In the genomic region with DNA sequence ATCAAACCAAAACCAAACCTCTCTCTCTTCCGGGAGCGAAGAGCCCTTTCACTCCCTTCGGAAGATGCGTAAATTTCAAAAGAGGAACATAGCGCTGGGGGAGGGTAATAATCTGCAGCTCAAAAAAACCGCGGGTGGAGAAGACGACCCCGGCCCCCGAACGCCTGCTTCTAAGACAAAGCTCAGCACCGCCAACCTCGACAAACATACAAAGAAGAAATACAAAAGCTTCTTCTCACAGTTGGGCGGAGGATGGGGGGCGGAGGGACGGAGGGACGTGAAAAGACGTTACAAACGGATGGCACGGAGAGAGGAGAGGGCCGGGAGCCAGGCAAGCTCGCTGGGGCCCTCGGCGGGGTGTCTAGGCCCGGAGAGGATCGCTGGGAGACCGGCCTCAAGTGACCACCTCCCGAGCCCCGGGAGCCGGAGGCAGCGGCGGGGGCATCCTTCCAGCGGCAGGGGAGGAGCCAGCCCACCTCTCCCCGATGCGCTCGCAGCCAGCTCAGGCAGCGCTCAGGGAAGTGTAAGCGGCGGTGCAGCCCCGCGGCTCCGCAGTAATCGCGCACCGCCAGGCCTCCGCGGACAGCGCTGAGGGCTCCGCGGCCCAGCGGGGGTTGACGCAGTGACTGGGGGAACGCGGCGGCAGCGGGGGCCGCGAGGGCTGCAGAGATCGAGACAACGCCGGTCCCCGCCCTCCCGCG, we compare ENCODE assay signal across 8 cellular contexts. TPM values are rescaled to one million over a fixed set of nuclear protein-coding genes. Genes with fewer than 3 reads are reported as not detected.
DNase-seq lines count a peak whose midpoint lies in the region; ATAC-seq, FAIRE-seq and TF ChIP-seq lines count a peak whose summit lies in the region.

No MANE protein-coding gene starts in this region.

- peaks cover 9% of the 10 kb centered on the region for H3K27me3 Mint-ChIP-seq in activated naive CD4-positive, alpha-beta T cell treated with anti-CD3 and anti-CD28 coated beads, Interleukin-2, amount 10 ng/mL, durations not matched to agents 7 days and 5 days
- peaks cover 12% of the 10 kb centered on the region for H3K27me3 Mint-ChIP-seq in glutamatergic neuron (ENCODE audit: unreplicated experiment)

- peak; percentile 30 for ATAC-seq in GM19397 (IDR thresholded peaks at IDR 0.05; ENCODE audit: unreplicated experiment)
- peak; percentile 9 for ATAC-seq in HG03469 (IDR thresholded peaks at IDR 0.05; ENCODE audit: unreplicated experiment)
- ATAC-seq in Panc1: peak; percentile 67
- ATAC-seq in omental fat pad (ENCODE audit: low FRiP score): peak; percentile 52

- H3K27ac ChIP-seq in Panc1 (ENCODE audit: low read length): peak overlapping the region; percentile 84

- H3K36me3 ChIP-seq in Panc1 (ENCODE audit: control insufficient read depth, insufficient read depth, low read length): no peaks in the 10 kb centered on the region; the same call in 1 of the 2 replicates

- H3K4me1 Mint-ChIP-seq in activated naive CD4-positive, alpha-beta T cell treated with anti-CD3 and anti-CD28 coated beads, Interleukin-2, amount 10 ng/mL, durations not matched to agents 7 days and 5 days: peaks cover 38% of the 10 kb centered on the region
- peaks cover 6% of the 10 kb centered on the region for H3K4me1 Mint-ChIP-seq in glutamatergic neuron (ENCODE audit: low read depth, unreplicated experiment)

- no peaks in the 10 kb centered on the region for H3K9me3 ChIP-seq in Panc1 (ENCODE audit: control insufficient read depth, insufficient read depth, low read depth, low read length)

- H3K36me3 Mint-ChIP-seq in activated naive CD4-positive, alpha-beta T cell treated with anti-CD3 and anti-CD28 coated beads, Interleukin-2, amount 10 ng/mL, durations not matched to agents 7 days and 5 days: peaks cover 5% of the 10 kb centered on the region
- H3K36me3 Mint-ChIP-seq in glutamatergic neuron (ENCODE audit: unreplicated experiment): no peaks in the 10 kb centered on the region

- intact Hi-C loops in Panc1 (cut with micrococcal nuclease; ENCODE audit: unreplicated experiment): no loop called here

- DNase-seq in CD1c-positive myeloid dendritic cell (ENCODE audit: extremely low spot score): peak; percentile 70
- DNase-seq in Panc1 (ENCODE audit: low read depth, low spot score): no peak
- DNase-seq in activated naive CD4-positive, alpha-beta T cell treated with anti-CD3 and anti-CD28 coated beads, Interleukin-2, amount 10 ng/mL, durations not matched to agents 7 days and 5 days: peak; percentile 64
- DNase-seq in glutamatergic neuron: peak; percentile 70
- no peak for DNase-seq in omental fat pad (ENCODE audit: low spot score)
- DNase-seq in urothelium cell line (ENCODE audit: low spot score): peak; percentile 39

- H3K4me3 ChIP-seq in Panc1 (ENCODE audit: low read depth in 2 of 2, low read length in 2 of 2): peak overlapping the region; percentile 69 to 82

- H3K4me3 Mint-ChIP-seq in activated naive CD4-positive, alpha-beta T cell treated with anti-CD3 and anti-CD28 coated beads, Interleukin-2, amount 10 ng/mL, durations not matched to agents 7 days and 5 days: peak overlapping the region; percentile 87
- peak overlapping the region; percentile 95 for H3K4me3 Mint-ChIP-seq in glutamatergic neuron (ENCODE audit: unreplicated experiment)

- H3K27me3 ChIP-seq in Panc1 (ENCODE audit: control insufficient read depth, insufficient read depth, low read length): no peaks in the 10 kb centered on the region

- peak overlapping the region; percentile 93 for H3K27ac Mint-ChIP-seq in activated naive CD4-positive, alpha-beta T cell treated with anti-CD3 and anti-CD28 coated beads, Interleukin-2, amount 10 ng/mL, durations not matched to agents 7 days and 5 days
- H3K27ac Mint-ChIP-seq in glutamatergic neuron (ENCODE audit: unreplicated experiment): peak overlapping the region; percentile 95

- H3K4me1 ChIP-seq in Panc1 (ENCODE audit: control insufficient read depth, insufficient read depth, low read length): 0 out of 2 replicates have a peak, but pooled peaks cover 10% of the 10 kb centered on the region

- no TSS peak for BruUV-seq in Panc1 (replicated peaks; lab: Mats Ljungman, UMichigan)

- no peak for TF ChIP-seq CTCF in Panc1 (IDR thresholded peaks at IDR 0.05)
- TF ChIP-seq CTCF in glutamatergic neuron (IDR thresholded peaks at IDR 0.05; ENCODE audit: partially characterized antibody, unreplicated experiment): no peak
- TF ChIP-seq CTCF in omental fat pad (IDR thresholded peaks at IDR 0.05): no peak

- H3K9me3 Mint-ChIP-seq in activated naive CD4-positive, alpha-beta T cell treated with anti-CD3 and anti-CD28 coated beads, Interleukin-2, amount 10 ng/mL, durations not matched to agents 7 days and 5 days: no peaks in the 10 kb centered on the region
- H3K9me3 Mint-ChIP-seq in glutamatergic neuron (ENCODE audit: unreplicated experiment): peaks cover 11% of the 10 kb centered on the region

- CTCF ChIA-PET in Panc1 (lab: Charles Lee): interaction anchor here (0.6 kb wide), 1 partner anchor 446 kb away, joined by 7 read pairs; a partner anchor contains a TSS
- CTCF ChIA-PET in activated naive CD4-positive, alpha-beta T cell treated with anti-CD3 and anti-CD28 coated beads, Interleukin-2, amount 10 ng/mL, durations not matched to agents 7 days and 5 days (lab: Charles Lee): interaction anchor here (0.8 to 4.6 kb wide), 6 partner anchors 10 to 196 kb away, joined by 3 to 32 read pairs (median 3); no protein-coding TSS in a partner anchor

- in situ Hi-C loops in Panc1 (cut with HindIII; ENCODE audit: low pct_unique_long_range_greater_than_20kb, low sequenced_read_pairs): no loop called here

- no peak for FAIRE-seq in urothelium cell line (lab: Jason Lieb, UNC)

- POLR2A ChIA-PET in Panc1 (lab: Charles Lee): interaction anchor here (0.6 kb wide), 1 partner anchor 60 kb away, joined by 7 read pairs; no protein-coding TSS in a partner anchor

RNA-seq across cellular contexts. Expression of a gene that starts 0.8 kb away (rescaled TPM):
- 87.9 TPM for total RNA-seq in Panc1 (2021; ENCODE audit: unreplicated experiment)
- 79.6 TPM for polyA plus RNA-seq in Panc1 (2012; ENCODE audit: insufficient read length)
- 138 TPM for total RNA-seq in glutamatergic neuron (ENCODE audit: unreplicated experiment)
- 10 to 100 TPM; 38.1 to 61.9 (median 52.6) TPM for total RNA-seq in omental fat pad

Comparison
In these comparisons a context has a peak if more than half of its experiments do, and no peak if none do; other contexts are left out.
1. DNase-seq: peak in CD1c-positive myeloid dendritic cell (single experiment), activated naive CD4-positive, alpha-beta T cell treated with anti-CD3 and anti-CD28 coated beads, Interleukin-2, amount 10 ng/mL, durations not matched to agents 7 days and 5 days (single experiment), glutamatergic neuron (single experiment) and urothelium cell line (single experiment); none in Panc1 (single experiment) and omental fat pad (single experiment).
2. ATAC-seq: peak in every context shown above with its lines; median percentile 67 in Panc1; 52 in omental fat pad; 30 in GM19397; 9 in HG03469.